ENCODE assay signal across 8 cellular contexts in the genomic region with DNA sequence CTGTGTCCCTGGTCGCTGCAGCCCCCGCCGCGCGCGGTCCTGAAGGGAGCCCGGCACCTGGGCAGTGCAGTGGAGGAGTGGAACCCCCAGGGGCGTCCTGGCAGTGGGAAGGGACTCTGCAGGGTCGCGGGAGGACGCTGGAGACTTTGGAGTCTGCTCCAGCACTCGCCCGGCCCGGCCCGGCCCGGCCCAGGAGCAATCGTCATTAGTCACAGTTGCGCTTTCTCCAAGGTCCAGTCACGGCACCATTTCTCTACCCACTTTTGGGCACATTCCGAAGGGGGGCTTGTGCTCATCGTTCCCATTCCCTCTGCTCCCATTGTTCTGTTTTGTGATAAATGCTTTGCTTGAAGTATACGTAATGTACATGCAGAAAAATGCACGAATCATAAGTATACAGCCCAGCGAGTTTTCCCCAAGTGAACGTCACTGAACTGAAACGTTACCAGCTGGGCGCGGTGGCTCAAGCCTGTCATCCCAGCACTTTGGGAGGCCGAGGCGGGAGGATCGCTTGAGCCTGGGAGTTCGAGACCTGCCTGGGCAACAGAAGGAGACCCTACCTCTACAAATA. TPM values are rescaled to one million over a fixed set of nuclear protein-coding genes. Genes with fewer than 3 reads are reported as not detected.
A peak's percentile ranks its signal among the peaks of the same experiment; 100 is the strongest.
DNase-seq lines count a peak whose midpoint lies in the region; ATAC-seq and TF ChIP-seq lines count a peak whose summit lies in the region.

No MANE protein-coding gene starts in this region.

- no peak for TF ChIP-seq CTCF in smooth muscle cell (IDR thresholded peaks at IDR 0.05; ENCODE audit: borderline replicate concordance, insufficient read depth, poor library complexity, severe bottlenecking)

- H3K9ac ChIP-seq in adipocyte (ENCODE audit: low read length) (peak overlapping the region; percentile 93), smooth muscle cell (ENCODE audit: low read depth) (peak overlapping the region; percentile 67)

- peak overlapping the region; percentile 63 for H2AFZ ChIP-seq in smooth muscle cell (ENCODE audit: low read depth)

- H3K79me2 ChIP-seq in smooth muscle cell (ENCODE audit: low read depth), result peaks cover 45% of the 10 kb centered on the region

- ATAC-seq in GM18858 (IDR thresholded peaks at IDR 0.05; ENCODE audit: unreplicated experiment), result no peak

- H3K4me3 ChIP-seq in Jurkat, Clone E6-1 (ENCODE audit: low read length), result peak overlapping the region; percentile 74
- H3K4me3 ChIP-seq in adipocyte (ENCODE audit: low read length) (peak overlapping the region; percentile 91), iPS-11a (ENCODE audit: low read depth, low read length) (peak overlapping the region; percentile 60), smooth muscle cell (peak overlapping the region; percentile 63)

- peaks cover 11% of the 10 kb centered on the region for H3F3A ChIP-seq in smooth muscle cell (ENCODE audit: low read depth)

- H3K36me3 ChIP-seq in adipocyte (ENCODE audit: control insufficient read depth, insufficient read depth, low read length, severe bottlenecking) (peaks cover 62% of the 10 kb centered on the region), smooth muscle cell (ENCODE audit: low read depth) (no peaks in the 10 kb centered on the region)

- 18% methylated on average over 27 of the region's 32 CpGs for WGBS in smooth muscle cell (ENCODE audit: low lambda C conversion rate)

- peak overlapping the region; percentile 82 for H3K4me2 ChIP-seq in smooth muscle cell

- intact Hi-C loops in posterior vena cava (cut with DNase I), result no loop called here

- DNase-seq in stimulated activated CD4-positive, alpha-beta T cell treated with anti-CD3 and anti-CD28 coated beads, Interleukin-15, amount 100 ng/mL, for 24 hours, result peak; percentile 27
- no peak for DNase-seq in stimulated activated CD4-positive, alpha-beta T cell treated with anti-CD3 and anti-CD28 coated beads, Interleukin-1b, Interleukin-23, amount 100 ng/mL, for 48 hours
- DNase-seq in Jurkat, Clone E6-1 (ENCODE audit: low read depth, low spot score), result no peak
- DNase-seq in adipocyte (ENCODE audit: low read depth), result peak; percentile 75
- DNase-seq in smooth muscle cell (lab: John Stamatoyannopoulos, UW; ENCODE audit: unreplicated experiment), result no peak
- no peak for DNase-seq in posterior vena cava (ENCODE audit: low spot score)

- peaks cover 54% of the 10 kb centered on the region for H4K20me1 ChIP-seq in smooth muscle cell (ENCODE audit: low read depth)

- H3K9me3 ChIP-seq in adipocyte (ENCODE audit: control insufficient read depth, low read length) (no peaks in the 10 kb centered on the region), smooth muscle cell (replicated peaks; ENCODE audit: low read depth) (no peaks in the 10 kb centered on the region)

- H3K4me1 ChIP-seq in adipocyte (ENCODE audit: control insufficient read depth, insufficient read depth, low read length), result peaks cover 37% of the 10 kb centered on the region
- H3K4me1 ChIP-seq in smooth muscle cell (ENCODE audit: low read depth), result peaks cover 8% of the 10 kb centered on the region

- H3K27me3 ChIP-seq in adipocyte (replicated peaks; ENCODE audit: control insufficient read depth, insufficient read depth, low read length), result no peaks in the 10 kb centered on the region
- H3K27me3 ChIP-seq in smooth muscle cell (ENCODE audit: low read depth), result no peaks in the 10 kb centered on the region

- H3K27ac ChIP-seq in smooth muscle cell (ENCODE audit: low read depth), result peak overlapping the region; percentile 1

RNA-seq across cellular contexts. Expression of a gene that starts 1.0 kb away (rescaled TPM):
- 26.9 TPM for polyA plus RNA-seq in Jurkat, Clone E6-1 (2012; ENCODE audit: insufficient read depth, insufficient read length)
- total RNA-seq in smooth muscle cell, result 10.5 and 14.2 TPM in 2 replicates
- polyA plus RNA-seq in smooth muscle cell, result 29.3 and 34.8 TPM in 2 replicates
- 10 to 100 TPM in 1 of 2 donors, 1 to 10 TPM in 1; 9.9 to 10.5 TPM for total RNA-seq in posterior vena cava

RNA-seq across cellular contexts. Expression of a gene that starts 12.1 kb away (rescaled TPM):
- 16.1 TPM for polyA plus RNA-seq in Jurkat, Clone E6-1 (2012; ENCODE audit: insufficient read depth, insufficient read length)
- total RNA-seq in smooth muscle cell (10.2 and 10.4 TPM in 2 replicates), posterior vena cava (10 to 100 TPM; 11.6 to 13.8 TPM)
- 12.3 and 14.0 TPM in 2 replicates for polyA plus RNA-seq in smooth muscle cell

RNA-seq across cellular contexts. Expression of a gene that starts 23.0 kb away (rescaled TPM):
- 16.4 TPM for polyA plus RNA-seq in Jurkat, Clone E6-1 (2012; ENCODE audit: insufficient read depth, insufficient read length)
- total RNA-seq in smooth muscle cell (12.0 and 13.2 TPM in 2 replicates), posterior vena cava (10 to 100 TPM; 25.5 to 31.7 TPM)
- polyA plus RNA-seq in smooth muscle cell, result 12.6 and 16.2 TPM in 2 replicates

RNA-seq across cellular contexts. Expression of a gene that starts 45.9 kb away (rescaled TPM):
- polyA plus RNA-seq in Jurkat, Clone E6-1 (2012; ENCODE audit: insufficient read depth, insufficient read length), result 28.3 TPM
- total RNA-seq in smooth muscle cell (9.7 and 26.4 TPM in 2 replicates), posterior vena cava (10 to 100 TPM; 18.6 to 19.5 TPM)
- polyA plus RNA-seq in smooth muscle cell, result 16.3 and 20.5 TPM in 2 replicates

Comparison
In these comparisons a context has a peak if more than half of its experiments do, and no peak if none do; other contexts are left out.
1. DNase-seq: peak in stimulated activated CD4-positive, alpha-beta T cell treated with anti-CD3 and anti-CD28 coated beads, Interleukin-15, amount 100 ng/mL, for 24 hours (single experiment) and adipocyte (single experiment); none in stimulated activated CD4-positive, alpha-beta T cell treated with anti-CD3 and anti-CD28 coated beads, Interleukin-1b, Interleukin-23, amount 100 ng/mL, for 48 hours (single experiment), Jurkat, Clone E6-1 (single experiment), smooth muscle cell (single experiment) and posterior vena cava (single experiment).
2. Peak in every context shown above with its lines, with median percentiles within 50 percentile points of each other: H3K4me3 ChIP-seq.